1 cellular context compared by ENCODE assay signal in genomic region chr13:34019870-34020269, GRCh38.
TF ChIP-seq lines count a peak whose summit lies in the region.

No MANE protein-coding gene starts in this region.

TF ChIP-seq in HepG2, 621 proteins besides CTCF, POLR2A, EP300 and RAD21 (continued from another document and continues in another):
- peak; percentile 55; the same call in 1 of the 2 replicates for TF ChIP-seq ZBTB25 (CRISPR knock-in tag; IDR thresholded peaks at IDR 0.05)
- TF ChIP-seq ZFP1 (CRISPR knock-in tag; IDR thresholded peaks at IDR 0.05), result peak; percentile 71
- 0 out of 2 replicates have a peak, but pooled peaks have one; percentile 70 for TF ChIP-seq ATF2 (CRISPR knock-in tag; IDR thresholded peaks at IDR 0.05)
- TF ChIP-seq STAG1 (CRISPR knock-in tag; IDR thresholded peaks at IDR 0.05), result 0 out of 2 replicates have a peak, but pooled peaks have one; percentile 18
- TF ChIP-seq LCORL (IDR thresholded peaks at IDR 0.05), result no peak
- TF ChIP-seq LCORL (CRISPR knock-in tag; IDR thresholded peaks at IDR 0.05), result peak; percentile 41; the same call in 1 of the 2 replicates
- TF ChIP-seq ZFP36L1 (CRISPR knock-in tag; IDR thresholded peaks at IDR 0.05), result 0 out of 2 replicates have a peak, but pooled peaks have one; percentile 22
- no peak for TF ChIP-seq FOXP1 (IDR thresholded peaks at IDR 0.05)
- TF ChIP-seq FOXP1 (CRISPR knock-in tag; IDR thresholded peaks at IDR 0.05), result peak; percentile 50
- peak; percentile 94 for TF ChIP-seq ASH2L (IDR thresholded peaks at IDR 0.05; ENCODE audit: insufficient read length, low read depth, low read length)
- peak; percentile 95 for TF ChIP-seq HOMEZ (CRISPR knock-in tag; IDR thresholded peaks at IDR 0.05; ENCODE audit: low read depth)
- TF ChIP-seq IRF9 (CRISPR knock-in tag; IDR thresholded peaks at IDR 0.05; ENCODE audit: borderline replicate concordance), result no peak
- TF ChIP-seq IRF2 (CRISPR knock-in tag; IDR thresholded peaks at IDR 0.05), result 0 out of 2 replicates have a peak, but pooled peaks have one; percentile 55
- TF ChIP-seq SP1 (IDR thresholded peaks at IDR 0.05), result no peak
- TF ChIP-seq SP1 (CRISPR knock-in tag; IDR thresholded peaks at IDR 0.05), result no peak
- TF ChIP-seq MIXL1 (CRISPR knock-in tag; IDR thresholded peaks at IDR 0.05), result peak; percentile 70
- peak; percentile 94 for TF ChIP-seq PAXIP1 (CRISPR knock-in tag; conservative IDR thresholded peaks at IDR 0.05)
- peak; percentile 31; the same call in 1 of the 2 replicates for TF ChIP-seq ZNF629 (CRISPR knock-in tag; conservative IDR thresholded peaks at IDR 0.05)
- TF ChIP-seq ONECUT2 (CRISPR knock-in tag; IDR thresholded peaks at IDR 0.05), result no peak
- peak; percentile 41; the same call in 1 of the 2 replicates for TF ChIP-seq RXRB (CRISPR knock-in tag; IDR thresholded peaks at IDR 0.05; ENCODE audit: borderline replicate concordance)
- TF ChIP-seq AHDC1 (CRISPR knock-in tag; IDR thresholded peaks at IDR 0.05; ENCODE audit: borderline replicate concordance), result peak; percentile 97; the same call in 1 of the 2 replicates
- TF ChIP-seq SAP130 (CRISPR knock-in tag; IDR thresholded peaks at IDR 0.05; ENCODE audit: low read depth), result peak; percentile 53
- TF ChIP-seq GATAD2A (CRISPR knock-in tag; IDR thresholded peaks at IDR 0.05), result peak; percentile 88
- TF ChIP-seq BCL6 (CRISPR knock-in tag; IDR thresholded peaks at IDR 0.05), result peak; percentile 79
- peak; percentile 35; the same call in 1 of the 2 replicates for TF ChIP-seq MLX (CRISPR knock-in tag; IDR thresholded peaks at IDR 0.05)
- no peak for TF ChIP-seq MYC (CRISPR knock-in tag; IDR thresholded peaks at IDR 0.05; ENCODE audit: borderline replicate concordance)
- TF ChIP-seq MEIS1 (CRISPR knock-in tag; IDR thresholded peaks at IDR 0.05; ENCODE audit: borderline replicate concordance), result peak; percentile 77; the same call in 1 of the 2 replicates
- TF ChIP-seq THRA (CRISPR knock-in tag; IDR thresholded peaks at IDR 0.05; ENCODE audit: borderline replicate concordance), result peak; percentile 32; the same call in 1 of the 2 replicates
- TF ChIP-seq KLF11 (CRISPR knock-in tag; IDR thresholded peaks at IDR 0.05), result no peak
- TF ChIP-seq FOXJ3 (CRISPR knock-in tag; IDR thresholded peaks at IDR 0.05; ENCODE audit: borderline replicate concordance), result 0 out of 2 replicates have a peak, but pooled peaks have one; percentile 40
- peak; percentile 55; the same call in 1 of the 2 replicates for TF ChIP-seq ZNF609 (CRISPR knock-in tag; IDR thresholded peaks at IDR 0.05; ENCODE audit: borderline replicate concordance)
- peak; percentile 79 for TF ChIP-seq HDAC2 (CRISPR knock-in tag; IDR thresholded peaks at IDR 0.05)
- peak; percentile 87 for TF ChIP-seq MEIS2 (CRISPR knock-in tag; IDR thresholded peaks at IDR 0.05)
- no peak for TF ChIP-seq SMYD3 (CRISPR knock-in tag; IDR thresholded peaks at IDR 0.05)
- peak; percentile 93 for TF ChIP-seq SALL1 (CRISPR knock-in tag; IDR thresholded peaks at IDR 0.05)
- TF ChIP-seq THAP11 (CRISPR knock-in tag; IDR thresholded peaks at IDR 0.05), result peak; percentile 45; the same call in 1 of the 2 replicates
- no peak for TF ChIP-seq ZNF496 (CRISPR knock-in tag; IDR thresholded peaks at IDR 0.05; ENCODE audit: insufficient replicate concordance)
- peak; percentile 32; the same call in 1 of the 2 replicates for TF ChIP-seq PITX1 (CRISPR knock-in tag; IDR thresholded peaks at IDR 0.05)
